In genomic region chr2:231644426-231644825, GRCh38 we compare ENCODE assay signal across 21 cellular contexts. TPM values are rescaled to one million over a fixed set of nuclear protein-coding genes. Genes with fewer than 3 reads are reported as not detected.
A peak's percentile ranks its signal among the peaks of the same experiment; 100 is the strongest.
DNase-seq lines count a peak whose midpoint lies in the region; ATAC-seq, FAIRE-seq and TF ChIP-seq lines count a peak whose summit lies in the region.
"Had no signal": no experiment of that assay in that cellular context is flagged by ENCODE, and none has a peak within 500 bp of the region (broad histone marks: within the 10 kb centered on the region; RNA-seq: fewer than 3 reads in every experiment).

No MANE protein-coding gene starts in this region.

- H3K27me3 Mint-ChIP-seq in activated CD4-positive, alpha-beta T cell treated with anti-CD3 and anti-CD28 coated beads for 36 hours: no peaks in the 10 kb centered on the region
- no peaks in the 10 kb centered on the region for H3K27me3 Mint-ChIP-seq in mesothelial cell of epicardium (ENCODE audit: low read depth)

- TF ChIP-seq POLR2A in adrenal gland (IDR thresholded peaks at IDR 0.05) (no peak), HepG2 (IDR thresholded peaks at IDR 0.05; ENCODE audit: insufficient read depth in 1 of 2, low read depth in 2 of 2, low read length in 2 of 2) (no peak)

- H4K20me1 ChIP-seq in HepG2 (ENCODE audit: insufficient read depth, low read length): no peaks in the 10 kb centered on the region

- no peak for TF ChIP-seq RAD21 in HepG2 (CRISPR knock-in tag; IDR thresholded peaks at IDR 0.05)

- intact Hi-C loops in activated CD4-positive, alpha-beta T cell treated with anti-CD3 and anti-CD28 coated beads for 36 hours (cut with DNase I, micrococcal nuclease): no loop called here
- intact Hi-C loops in adrenal gland (cut with DNase I): no loop called here
- intact Hi-C loops in tibial artery (cut with DNase I; ENCODE audit: low total_unique reads): no loop called here
- intact Hi-C loops in HepG2 (cut with micrococcal nuclease; ENCODE audit: unreplicated experiment): no loop called here

- H3K9me3 ChIP-seq in adrenal gland (replicated peaks in 1 of 3) (no peaks in the 10 kb centered on the region), tibial artery (no peaks in the 10 kb centered on the region), HepG2 (ENCODE audit: low read length) (no peaks in the 10 kb centered on the region)
- H3K9me3 ChIP-seq: prostate gland, SJCRH30 had no signal

- peaks cover 13% of the 10 kb centered on the region for H3K4me1 Mint-ChIP-seq in activated CD4-positive, alpha-beta T cell treated with anti-CD3 and anti-CD28 coated beads for 36 hours
- H3K4me1 Mint-ChIP-seq in mesothelial cell of epicardium: peaks cover 22% of the 10 kb centered on the region

- in situ Hi-C loops in HepG2 (cut with HindIII; ENCODE audit: extremely low pct_ligation_motif_present, low pct_unique_long_range_greater_than_20kb): no loop called here

- TF ChIP-seq CTCF in adrenal gland (IDR thresholded peaks at IDR 0.05): no peak
- TF ChIP-seq CTCF in mesothelial cell of epicardium (IDR thresholded peaks at IDR 0.05; ENCODE audit: unreplicated experiment): no peak
- no peak for TF ChIP-seq CTCF in tibial artery (IDR thresholded peaks at IDR 0.05)
- TF ChIP-seq CTCF in HepG2 (CRISPR knock-in tag; IDR thresholded peaks at IDR 0.05): no peak

- no peaks in the 10 kb centered on the region for H3K79me2 ChIP-seq in HepG2 (ENCODE audit: insufficient read depth, low read length)

- TF ChIP-seq EP300 in HepG2 (IDR thresholded peaks at IDR 0.05; ENCODE audit: low read depth in 2 of 2, low read length in 2 of 2): no peak
- no peak for TF ChIP-seq EP300 in HepG2 (CRISPR knock-in tag; IDR thresholded peaks at IDR 0.05; ENCODE audit: borderline replicate concordance)

- no peaks in the 10 kb centered on the region for H3K36me3 Mint-ChIP-seq in activated CD4-positive, alpha-beta T cell treated with anti-CD3 and anti-CD28 coated beads for 36 hours (ENCODE audit: low read depth)
- H3K36me3 Mint-ChIP-seq in mesothelial cell of epicardium: no peaks in the 10 kb centered on the region
- H3K36me3 Mint-ChIP-seq: activated CD8-positive, alpha-beta memory T cell treated with anti-CD3 and anti-CD28 coated beads, Interleukin-2, amount 10 ng/mL, durations not matched to agents 7 days and 5 days; CD4-positive, CD25-positive, alpha-beta regulatory T cell had no signal

- H3K4me1 ChIP-seq in adrenal gland (replicated peaks in 1 of 2): peaks cover 6 to 42% of the 10 kb centered on the region in 2 donors
- peaks cover 11 to 60% (median 43%) of the 10 kb centered on the region in 4 donors for H3K4me1 ChIP-seq in tibial artery
- H3K4me1 ChIP-seq in HepG2 (ENCODE audit: insufficient read depth, low read length): peaks cover 19% of the 10 kb centered on the region
- H3K4me1 ChIP-seq: prostate gland had no signal

- no TSS peak for BruUV-seq in HepG2 (replicated peaks; lab: Mats Ljungman, UMichigan)

- no peak overlapping the region for H3K4me3 Mint-ChIP-seq in activated CD4-positive, alpha-beta T cell treated with anti-CD3 and anti-CD28 coated beads for 36 hours
- no peak overlapping the region for H3K4me3 Mint-ChIP-seq in mesothelial cell of epicardium
- H3K4me3 Mint-ChIP-seq: activated CD8-positive, alpha-beta memory T cell treated with anti-CD3 and anti-CD28 coated beads, Interleukin-2, amount 10 ng/mL, durations not matched to agents 7 days and 5 days; activated naive CD4-positive, alpha-beta T cell treated with anti-CD3 and anti-CD28 coated beads for 36 hours had no signal

- H3K9ac ChIP-seq in HepG2 (ENCODE audit: insufficient read depth, low read depth, low read length): no peak overlapping the region

- no peak overlapping the region for H3K4me2 ChIP-seq in HepG2 (ENCODE audit: low read depth, low read length)

- H2AFZ ChIP-seq in HepG2 (ENCODE audit: low read length): no peak overlapping the region

- POLR2A ChIA-PET in activated CD4-positive, alpha-beta T cell treated with anti-CD3 and anti-CD28 coated beads for 36 hours (lab: Charles Lee): no interaction called here
- POLR2A ChIA-PET in HepG2 (lab: Yijun Ruan, JAX) (no interaction called here), HEK293T (lab: Yijun Ruan, JAX) (no interaction called here)

- CTCF ChIA-PET in activated CD4-positive, alpha-beta T cell treated with anti-CD3 and anti-CD28 coated beads for 36 hours (lab: Charles Lee): no interaction called here
- CTCF ChIA-PET in HepG2 (lab: Yijun Ruan, JAX; ENCODE audit: low intra/inter-chr PET ratio, low total read pairs): no interaction called here
- CTCF ChIA-PET in HEK293T (lab: Yijun Ruan, JAX): no interaction called here

- no peaks in the 10 kb centered on the region for H3K36me3 ChIP-seq in adrenal gland (replicated peaks in 1 of 2)
- H3K36me3 ChIP-seq in tibial artery: no peaks in the 10 kb centered on the region
- H3K36me3 ChIP-seq in HepG2 (replicated peaks in 1 of 2; ENCODE audit: control insufficient read depth in 1 of 2, insufficient read depth in 2 of 2, low read length in 2 of 2): no peaks in the 10 kb centered on the region
- H3K36me3 ChIP-seq: prostate gland, SJCRH30 had no signal

- peak overlapping the region; percentile 55 for H3K27ac Mint-ChIP-seq in activated CD4-positive, alpha-beta T cell treated with anti-CD3 and anti-CD28 coated beads for 36 hours
- peak overlapping the region; percentile 76 for H3K27ac Mint-ChIP-seq in mesothelial cell of epicardium
- H3K27ac Mint-ChIP-seq: activated CD8-positive, alpha-beta memory T cell treated with anti-CD3 and anti-CD28 coated beads, Interleukin-2, amount 10 ng/mL, durations not matched to agents 7 days and 5 days; activated naive CD4-positive, alpha-beta T cell treated with anti-CD3 and anti-CD28 coated beads for 36 hours had no signal

- FAIRE-seq in HepG2 (lab: Jason Lieb, UNC): no peak
- FAIRE-seq: bronchial epithelial cell, urothelium cell line had no signal

- ATAC-seq in activated CD4-positive, alpha-beta T cell treated with anti-CD3 and anti-CD28 coated beads for 36 hours: no peak
- ATAC-seq in HepG2 (no peak), GM18858 (IDR thresholded peaks at IDR 0.05; ENCODE audit: unreplicated experiment) (no peak)
- ATAC-seq: activated CD8-positive, alpha-beta memory T cell treated with anti-CD3 and anti-CD28 coated beads, Interleukin-2, amount 10 ng/mL, durations not matched to agents 7 days and 5 days had no signal

- no peaks in the 10 kb centered on the region for H3K27me3 ChIP-seq in adrenal gland
- no peaks in the 10 kb centered on the region for H3K27me3 ChIP-seq in tibial artery
- H3K27me3 ChIP-seq in HepG2 (ENCODE audit: control insufficient read depth in 1 of 2, insufficient read depth in 2 of 2, low read length in 2 of 2): peaks cover 2 to 44% of the 10 kb centered on the region in 2 experiments

- H3K4me3 ChIP-seq in adrenal gland: no peak overlapping the region
- H3K4me3 ChIP-seq in tibial artery: no peak overlapping the region
- H3K4me3 ChIP-seq in HepG2 (replicated peaks in 1 of 3; ENCODE audit: insufficient read depth in 1 of 3, low read depth in 2 of 3, low read length in 3 of 3): no peak overlapping the region
- H3K4me3 ChIP-seq: prostate gland, SJCRH30 had no signal

- WGBS in adrenal gland, 4 donors: 37 to 52% (median 44%) methylated on average over 4 to 6 of the region's 6 CpGs
- WGBS in HepG2 (ENCODE audit: low lambda C conversion rate): 27% methylated on average over 6 of the region's 6 CpGs

- DNase-seq in activated CD4-positive, alpha-beta T cell treated with anti-CD3 and anti-CD28 coated beads for 36 hours: no peak
- DNase-seq in activated CD4-positive, alpha-beta T cell treated with anti-CD3 and anti-CD28 coated beads, Interleukin-2, amount 50 U/mL, for 1 hour: no peak
- peak; percentile 53 to 77 (median 71) for DNase-seq in adrenal gland
- DNase-seq in mesothelial cell of epicardium (ENCODE audit: low spot score in 2 of 2, unreplicated experiment in 2 of 2): no peak
- DNase-seq in tibial artery: no peak
- no peak for DNase-seq in HepG2 (ENCODE audit: low spot score)
- no peak for DNase-seq in HEK293T (ENCODE audit: extremely low spot score)
- DNase-seq: activated CD8-positive, alpha-beta memory T cell treated with anti-CD3 and anti-CD28 coated beads, Interleukin-2, amount 10 ng/mL, durations not matched to agents 7 days and 5 days; activated naive CD4-positive, alpha-beta T cell treated with anti-CD3 and anti-CD28 coated beads for 36 hours; CD4-positive, CD25-positive, alpha-beta regulatory T cell; effector memory CD4-positive, alpha-beta T cell; EL; foreskin melanocyte; NCI-H2171; NK-92 treated with Interleukin-12 subunit alpha and Interleukin-12 subunit beta, amount 100 ng/mL, for 24 hours; SJCRH30 had no signal

- peak overlapping the region in 2 of 5 donors; percentile 40 to 59 for H3K27ac ChIP-seq in adrenal gland
- peak overlapping the region; percentile 92 to 97 for H3K27ac ChIP-seq in tibial artery
- H3K27ac ChIP-seq in HepG2 (ENCODE audit: extremely low read length, insufficient read depth, low read length): no peak overlapping the region
- H3K27ac ChIP-seq: SJCRH30 had no signal

- no peaks in the 10 kb centered on the region for H3K9me3 Mint-ChIP-seq in activated CD4-positive, alpha-beta T cell treated with anti-CD3 and anti-CD28 coated beads for 36 hours (ENCODE audit: low read depth)
- H3K9me3 Mint-ChIP-seq in mesothelial cell of epicardium: no peaks in the 10 kb centered on the region
- H3K9me3 Mint-ChIP-seq: activated naive CD4-positive, alpha-beta T cell treated with anti-CD3 and anti-CD28 coated beads for 36 hours; CD4-positive, CD25-positive, alpha-beta regulatory T cell had no signal

RNA-seq across cellular contexts. Expression of gene TEX44, which starts 51.8 kb away (rescaled TPM):
- total RNA-seq in activated CD4-positive, alpha-beta T cell treated with anti-CD3 and anti-CD28 coated beads for 36 hours: not detected
- total RNA-seq in adrenal gland (not detected), mesothelial cell of epicardium (not detected in 3 replicates), HepG2 (2016; rRNA removed; fragmentation: Illumina TruSeq; extraction: Trizol) (not detected in 2 replicates)
- polyA plus RNA-seq in adrenal gland (not detected), HepG2 (2011; rRNA removed) (not detected in 2 replicates)
- total RNA-seq in HepG2 (2016; cell fraction: cytosol; rRNA removed; fragmentation: Illumina TruSeq; extraction: Trizol; ENCODE audit: low read depth): not detected in 2 replicates
- not detected in 2 replicates for total RNA-seq in HepG2 (2016; cell fraction: insoluble cytoplasmic fraction; rRNA removed; fragmentation: Illumina TruSeq; extraction: Trizol)
- total RNA-seq in HepG2 (2016; cell fraction: membrane; rRNA removed; fragmentation: Illumina TruSeq; extraction: Trizol): not detected in 2 replicates
- not detected in 2 replicates for total RNA-seq in HepG2 (2016; cell fraction: nucleus; rRNA removed; fragmentation: Illumina TruSeq; extraction: Trizol)
- polyA plus RNA-seq in HepG2 (2011; cell fraction: cytosol; rRNA removed): not detected in 2 replicates
- polyA plus RNA-seq in HepG2 (2011; cell fraction: nucleus; rRNA removed): not detected in 2 replicates
- polyA plus RNA-seq in HepG2 (2012): not detected in 2 replicates
- not detected in 2 replicates for polyA plus RNA-seq in HepG2 (2016; cell fraction: cytosol; fragmentation: Illumina TruSeq; extraction: Trizol; ENCODE audit: low read depth)
- polyA plus RNA-seq in HepG2 (2016; cell fraction: insoluble cytoplasmic fraction; fragmentation: Illumina TruSeq; extraction: Trizol; ENCODE audit: low read depth): not detected in 2 replicates
- polyA plus RNA-seq in HepG2 (2016; cell fraction: membrane; fragmentation: Illumina TruSeq; extraction: Trizol; ENCODE audit: low read depth): not detected in 2 replicates
- polyA plus RNA-seq in HepG2 (2016; cell fraction: nucleus; fragmentation: Illumina TruSeq; extraction: Trizol; ENCODE audit: insufficient read depth, low read depth): not detected in 2 replicates
- polyA minus RNA-seq in HepG2 (2011; rRNA and poly(A)+ RNA removed; ENCODE audit: low replicate concordance): not detected in 2 replicates
- polyA minus RNA-seq in HepG2 (2011; cell fraction: cytosol; rRNA and poly(A)+ RNA removed): not detected in 2 replicates
- not detected in 2 replicates for polyA minus RNA-seq in HepG2 (2011; cell fraction: nucleus; rRNA and poly(A)+ RNA removed)
- total RNA-seq: A172; activated CD8-positive, alpha-beta memory T cell treated with anti-CD3 and anti-CD28 coated beads, Interleukin-2, amount 10 ng/mL, durations not matched to agents 7 days and 5 days; activated naive CD4-positive, alpha-beta T cell treated with anti-CD3 and anti-CD28 coated beads for 36 hours; bronchial epithelial cell; CD4-positive, CD25-positive, alpha-beta regulatory T cell; SJCRH30 had no signal
- polyA plus RNA-seq: CD4-positive, CD25-positive, alpha-beta regulatory T cell had no signal

Comparison
In these comparisons a context has a peak if more than half of its experiments do, and no peak if none do; other contexts are left out.
1. DNase-seq: peak in adrenal gland (7 of 7); none in activated CD4-positive, alpha-beta T cell treated with anti-CD3 and anti-CD28 coated beads for 36 hours (single experiment), activated CD4-positive, alpha-beta T cell treated with anti-CD3 and anti-CD28 coated beads, Interleukin-2, amount 50 U/mL, for 1 hour (single experiment), mesothelial cell of epicardium (0 of 2), tibial artery (0 of 2), HepG2 (single experiment) and HEK293T (single experiment).